ENCODE assay signal across 8 cellular contexts in genomic region chr15:101168898-101169297, GRCh38.
DNase-seq lines count a peak whose midpoint lies in the region; ATAC-seq and TF ChIP-seq lines count a peak whose summit lies in the region.

No MANE protein-coding gene starts in this region.

- ATAC-seq in heart left ventricle (no peak), upper lobe of left lung (ENCODE audit: low FRiP score in 2 of 2) (no peak)

- intact Hi-C loops in heart left ventricle (cut with DNase I) = loop anchor here in 5 of 10 donors (5.0 to 10.0 kb wide), 4 partner anchors 42 to 86 kb away; partner anchors contain the start of gene CHSY1 (in 2 of the 5)
- intact Hi-C loops in cardiac septum (cut with DNase I) = loop anchor here (5.0 kb wide), 2 partner anchors 77 to 147 kb away; no protein-coding TSS in a partner anchor
- intact Hi-C loops in ascending aorta (cut with DNase I) = loop anchor here (1.0 kb wide), 1 partner anchor 126 kb away; the partner anchor contains the start of gene SNRPA1

- no peaks in the 10 kb centered on the region for H3K27me3 ChIP-seq in heart left ventricle
- H3K27me3 ChIP-seq in ascending aorta = no peaks in the 10 kb centered on the region
- no peaks in the 10 kb centered on the region for H3K27me3 ChIP-seq in mononuclear cell (ENCODE audit: insufficient read depth, low read length)
- H3K27me3 ChIP-seq in upper lobe of left lung = no peaks in the 10 kb centered on the region
- no peaks in the 10 kb centered on the region for H3K27me3 ChIP-seq in WERI-Rb-1 (ENCODE audit: insufficient read depth, low read depth, severe bottlenecking)

- H3K4me3 ChIP-seq in heart left ventricle = peak overlapping the region in 1 of 12 donors; percentile 31
- no peak overlapping the region for H3K4me3 ChIP-seq in ascending aorta
- peak overlapping the region; percentile 8 for H3K4me3 ChIP-seq in mononuclear cell (ENCODE audit: low read length)
- no peak overlapping the region for H3K4me3 ChIP-seq in upper lobe of left lung
- H3K4me3 ChIP-seq in WERI-Rb-1 (ENCODE audit: low read depth, low read length) = no peak overlapping the region

- WGBS in heart left ventricle, 4 donors = 95 to 98% (median 95%) methylated on average over 4 of the region's 4 CpGs
- WGBS in upper lobe of left lung, 2 donors = 90 to 94% methylated on average over 2 to 4 of the region's 4 CpGs

- H3K27ac ChIP-seq in heart left ventricle (peak overlapping the region; percentile 79 to 99 (median 85)), ascending aorta (peak overlapping the region; percentile 94), upper lobe of left lung (peak overlapping the region; percentile 84 to 94 (median 88)), WERI-Rb-1 (no peak overlapping the region)

- no peak for TF ChIP-seq EP300 in upper lobe of left lung (IDR thresholded peaks at IDR 0.05)

- H3K9me3 ChIP-seq in heart left ventricle (peaks cover 0 to 34% (median 24%) of the 10 kb centered on the region in 12 donors), ascending aorta (peaks cover 11 to 21% of the 10 kb centered on the region in 2 donors), mononuclear cell (ENCODE audit: low read depth, low read length) (peaks cover 16% of the 10 kb centered on the region), upper lobe of left lung (peaks cover 5 to 13% (median 8%) of the 10 kb centered on the region in 4 donors), WERI-Rb-1 (ENCODE audit: severe bottlenecking) (peaks cover 15% of the 10 kb centered on the region)

- DNase-seq in heart left ventricle (no peak), cardiac septum (ENCODE audit: low spot score) (no peak), ascending aorta (ENCODE audit: low spot score in 2 of 2) (no peak), upper lobe of left lung (no peak), DMS114 treated with DMSO at 0.1 percent for 48 hours (lab: John Stamatoyannopoulos, UW; ENCODE audit: unreplicated experiment) (no peak), WERI-Rb-1 (no peak)
- no peak for DNase-seq in effector CD4-positive, alpha-beta T cell

- H3K36me3 ChIP-seq in heart left ventricle (peaks cover 0 to 2% (median 0%) of the 10 kb centered on the region in 9 donors), ascending aorta (no peaks in the 10 kb centered on the region), upper lobe of left lung (peaks cover 0 to 2% (median 0%) of the 10 kb centered on the region in 4 donors), WERI-Rb-1 (no peaks in the 10 kb centered on the region)

- H3K4me1 ChIP-seq in heart left ventricle (peaks cover 0 to 71% (median 22%) of the 10 kb centered on the region in 12 donors), ascending aorta (peaks cover 23 to 32% of the 10 kb centered on the region in 2 donors), mononuclear cell (ENCODE audit: insufficient read depth, low read length) (peaks cover 52% of the 10 kb centered on the region), upper lobe of left lung (peaks cover 40 to 59% (median 51%) of the 10 kb centered on the region in 4 donors)

- TF ChIP-seq POLR2A in heart left ventricle (IDR thresholded peaks at IDR 0.05) = no peak
- TF ChIP-seq POLR2A in upper lobe of left lung (IDR thresholded peaks at IDR 0.05) = no peak

- no peak for TF ChIP-seq CTCF in heart left ventricle (IDR thresholded peaks at IDR 0.05)
- no peak for TF ChIP-seq CTCF in ascending aorta (IDR thresholded peaks at IDR 0.05)
- TF ChIP-seq CTCF in upper lobe of left lung (IDR thresholded peaks at IDR 0.05) = no peak
- no peak for TF ChIP-seq CTCF in WERI-Rb-1 (IDR thresholded peaks at IDR 0.05; ENCODE audit: low read depth, low read length)
